7 cellular contexts compared by ENCODE assay signal in the genomic region with DNA sequence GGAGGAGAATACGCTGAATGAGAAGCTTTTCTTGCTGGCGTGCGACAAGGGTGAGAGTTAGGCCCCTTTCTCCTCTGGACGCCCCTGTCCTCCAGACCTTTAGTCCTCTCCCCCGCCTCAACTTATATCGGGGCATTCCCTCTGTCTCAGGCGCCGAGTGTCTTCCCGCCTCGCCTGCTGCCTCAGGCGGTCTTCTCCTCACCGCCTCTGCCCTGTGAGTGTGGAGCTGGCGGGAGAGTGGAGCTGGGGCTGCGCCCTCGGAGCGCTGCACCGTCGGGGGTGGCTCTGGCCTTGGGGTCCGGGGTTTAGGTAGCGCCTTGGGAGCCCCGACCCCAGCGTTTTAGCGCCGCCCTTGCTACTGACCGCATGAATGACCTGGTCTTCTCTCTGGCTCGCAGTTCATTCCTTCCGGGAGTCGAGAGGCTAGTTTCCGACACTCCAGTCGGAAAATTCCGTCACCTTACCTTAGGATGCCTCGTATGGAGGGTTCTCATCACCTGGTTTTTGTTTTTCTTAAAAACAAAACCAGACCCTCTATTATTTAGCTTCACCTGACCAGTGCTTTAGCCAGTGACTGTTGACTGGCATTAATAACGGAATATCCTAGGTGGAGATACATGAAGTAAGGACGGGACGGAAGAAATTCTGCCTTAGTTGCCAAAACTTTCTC. TPM values are rescaled to one million over a fixed set of nuclear protein-coding genes. Genes with fewer than 3 reads are reported as not detected.
DNase-seq lines count a peak whose midpoint lies in the region; ATAC-seq and TF ChIP-seq lines count a peak whose summit lies in the region.

No MANE protein-coding gene starts in this region.

- ATAC-seq in naive B cell (ENCODE audit: low read depth in 2 of 2): peak; percentile 2 to 6

- DNase-seq in HCEC 1CT (peak; percentile 54), NCI-H1694 (lab: John Stamatoyannopoulos, UW) (peak; percentile 39), fibroblast of the aortic adventitia (ENCODE audit: low read depth) (peak; percentile 36), naive B cell (no peak)
- peak; percentile 1 to 13 (median 5) for DNase-seq in activated CD8-positive, alpha-beta memory T cell treated with anti-CD3 and anti-CD28 coated beads for 48 hours (ENCODE audit: low read depth in 2 of 3, low spot score in 2 of 3)

- H3K36me3 ChIP-seq in urinary bladder (ENCODE audit: insufficient read depth): no peaks in the 10 kb centered on the region

- peaks cover 5 to 8% (median 7%) of the 10 kb centered on the region in 3 donors for H3K4me1 Mint-ChIP-seq in naive B cell

- WGBS in urinary bladder: 4% methylated on average over 35 of the region's 35 CpGs

- H3K27me3 Mint-ChIP-seq in naive B cell: peaks cover 5 to 29% (median 13%) of the 10 kb centered on the region in 3 donors

- H3K27ac Mint-ChIP-seq in naive B cell: peak overlapping the region in 4 of 6 donors; percentile 68 to 89 (median 81)

- H3K36me3 Mint-ChIP-seq in naive B cell: no peaks in the 10 kb centered on the region

- no peak overlapping the region for H3K27ac ChIP-seq in urinary bladder (ENCODE audit: low read depth)

- peaks cover 0 to 8% (median 3%) of the 10 kb centered on the region in 7 donors for H3K9me3 Mint-ChIP-seq in naive B cell

- H3K4me3 Mint-ChIP-seq in naive B cell: peak overlapping the region; percentile 84 to 94 (median 88)

- peak overlapping the region; percentile 72 for H3K4me3 ChIP-seq in GM08714 (ENCODE audit: low read length)
- peak overlapping the region; percentile 93 for H3K4me3 ChIP-seq in fibroblast of the aortic adventitia (ENCODE audit: low read depth, low read length)
- peak overlapping the region; percentile 91 for H3K4me3 ChIP-seq in urinary bladder (ENCODE audit: low read depth, low read length)

- no peak for TF ChIP-seq CTCF in fibroblast of the aortic adventitia (IDR thresholded peaks at IDR 0.05; ENCODE audit: insufficient read depth, low read length)

- H3K4me1 ChIP-seq in urinary bladder (ENCODE audit: insufficient read depth): no peaks in the 10 kb centered on the region

RNA-seq across cellular contexts. Expression of a gene that starts 1.0 kb away (rescaled TPM):
- total RNA-seq in fibroblast of the aortic adventitia (ENCODE audit: low replicate concordance): 26.1 and 26.7 TPM in 2 replicates
- polyA plus RNA-seq in naive B cell (ENCODE audit: low read depth in 6 of 6): 1 to 10 TPM in 1 of 6 donors, under 1 TPM in 4, not detected in 1; 0.25 to 1.1 (median 0.35) TPM
- total RNA-seq in urinary bladder: 86.2 TPM
- 10.1 TPM for polyA plus RNA-seq in urinary bladder
